ENCODE assay signal across 12 cellular contexts in the genomic region with DNA sequence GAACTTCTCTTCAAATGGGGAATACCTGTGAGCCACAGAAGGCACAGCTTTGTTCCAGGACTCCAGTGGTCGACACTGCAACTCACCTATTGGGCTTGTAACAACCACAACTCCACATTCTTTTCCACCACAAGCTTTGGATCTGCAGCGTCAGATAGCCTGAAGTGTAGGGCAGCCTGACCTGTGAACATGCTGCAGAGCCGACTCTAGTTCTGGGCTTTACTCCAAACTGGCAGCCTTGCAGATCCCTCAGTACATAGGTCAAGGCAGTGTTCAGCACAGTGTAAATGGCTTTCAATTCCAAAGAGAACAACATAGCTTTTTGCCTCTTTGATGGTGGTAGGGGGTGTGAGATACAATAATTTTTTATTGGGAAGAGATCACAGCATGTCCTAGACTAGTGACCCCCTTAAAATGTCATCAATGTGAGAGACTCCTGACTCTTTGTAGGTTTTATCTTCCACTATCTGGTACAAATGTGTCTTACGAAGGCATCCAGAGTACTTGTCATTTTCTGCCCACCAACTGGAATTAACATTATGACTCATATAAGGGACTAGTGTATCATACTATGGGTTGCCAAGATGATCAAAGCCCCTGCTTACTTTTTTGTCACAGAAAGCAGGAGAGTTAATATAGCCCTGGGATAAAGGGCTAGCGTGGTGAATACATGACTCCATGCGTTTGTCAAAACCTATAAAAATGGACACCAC.
DNase-seq lines count a peak whose midpoint lies in the region; ATAC-seq and TF ChIP-seq lines count a peak whose summit lies in the region.
"Had no signal": no experiment of that assay in that cellular context is flagged by ENCODE, and none has a peak within 500 bp of the region (broad histone marks: within the 10 kb centered on the region; RNA-seq: fewer than 3 reads in every experiment).

No MANE protein-coding gene starts in this region.

- no peaks in the 10 kb centered on the region for H3K4me1 Mint-ChIP-seq in glutamatergic neuron (ENCODE audit: low read depth, unreplicated experiment)
- no peaks in the 10 kb centered on the region for H3K4me1 Mint-ChIP-seq in WTC11
- H3K4me1 Mint-ChIP-seq: immature natural killer cell had no signal

- H3K27ac Mint-ChIP-seq in glutamatergic neuron (ENCODE audit: unreplicated experiment) = no peak overlapping the region
- H3K27ac Mint-ChIP-seq in WTC11 = no peak overlapping the region
- H3K27ac Mint-ChIP-seq: immature natural killer cell had no signal

- POLR2A ChIA-PET in WTC11 (lab: Charles Lee) = no interaction called here

- peaks cover 3% of the 10 kb centered on the region for H3K27me3 Mint-ChIP-seq in glutamatergic neuron (ENCODE audit: unreplicated experiment)
- no peaks in the 10 kb centered on the region; the same call in 1 of the 2 replicates for H3K27me3 Mint-ChIP-seq in WTC11 (ENCODE audit: low read depth)

- no peaks in the 10 kb centered on the region for H3K9me3 Mint-ChIP-seq in glutamatergic neuron (ENCODE audit: unreplicated experiment)
- peaks cover 34% of the 10 kb centered on the region for H3K9me3 Mint-ChIP-seq in WTC11

- TF ChIP-seq CTCF in retinal pigment epithelial cell (conservative IDR thresholded peaks at IDR 0.05; ENCODE audit: low read depth, low read length) (no peak), glutamatergic neuron (IDR thresholded peaks at IDR 0.05; ENCODE audit: partially characterized antibody, unreplicated experiment) (no peak), WTC11 (IDR thresholded peaks at IDR 0.05) (no peak)

- ATAC-seq in WTC11 = no peak

- DNase-seq in Daoy (ENCODE audit: low read depth) (peak; percentile 80), T1000 (lab: John Stamatoyannopoulos, UW) (peak; percentile 12), cardiac septum (ENCODE audit: low spot score) (peak; percentile 80), retinal pigment epithelial cell (ENCODE audit: low read depth) (peak; percentile 89), amniotic stem cell (lab: John Stamatoyannopoulos, UW) (no peak), glutamatergic neuron (no peak), WTC11 (ENCODE audit: low spot score) (no peak)
- no peak for DNase-seq in stimulated activated CD4-positive, alpha-beta T cell treated with anti-CD3 and anti-CD28 coated beads, Interleukin-2, amount 100 ng/mL, for 24 hours
- DNase-seq: activated CD4-positive, alpha-beta T cell treated with anti-CD3 and anti-CD28 coated beads for 48 hours; central memory CD4-positive, alpha-beta T cell; immature natural killer cell; stimulated activated CD4-positive, alpha-beta T cell treated with anti-CD3 and anti-CD28 coated beads, Interleukin-15, amount 100 ng/mL, for 24 hours had no signal

- H3K36me3 Mint-ChIP-seq in glutamatergic neuron (ENCODE audit: unreplicated experiment) (peaks cover 4% of the 10 kb centered on the region), WTC11 (peaks cover 9% of the 10 kb centered on the region)
- H3K36me3 Mint-ChIP-seq: immature natural killer cell had no signal

- H3K4me3 ChIP-seq in retinal pigment epithelial cell (ENCODE audit: low read length) = no peak overlapping the region

- CTCF ChIA-PET in WTC11 (lab: Charles Lee) = no interaction called here

- H3K4me3 Mint-ChIP-seq in glutamatergic neuron (ENCODE audit: unreplicated experiment) (no peak overlapping the region), WTC11 (no peak overlapping the region)
- H3K4me3 Mint-ChIP-seq: immature natural killer cell had no signal

- intact Hi-C loops in cardiac septum (cut with DNase I) = loop anchor here (1.0 kb wide), 1 partner anchor 28 kb away; no protein-coding TSS in a partner anchor

TF ChIP-seq in WTC11, 78 proteins besides CTCF, POLR2A, EP300 and RAD21:
- no peak for TF ChIP-seq CBFB (CRISPR knock-in tag; IDR thresholded peaks at IDR 0.05; ENCODE audit: low read depth)
- TF ChIP-seq IRF2 (CRISPR knock-in tag; IDR thresholded peaks at IDR 0.05; ENCODE audit: borderline replicate concordance, low read depth) = no peak
- TF ChIP-seq, protein P1, sequence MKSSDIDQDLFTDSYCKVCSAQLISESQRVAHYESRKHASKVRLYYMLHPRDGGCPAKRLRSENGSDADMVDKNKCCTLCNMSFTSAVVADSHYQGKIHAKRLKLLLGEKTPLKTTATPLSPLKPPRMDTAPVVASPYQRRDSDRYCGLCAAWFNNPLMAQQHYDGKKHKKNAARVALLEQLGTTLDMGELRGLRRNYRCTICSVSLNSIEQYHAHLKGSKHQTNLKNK (CRISPR knock-in tag; IDR thresholded peaks at IDR 0.05) = no peak

Comparison
In these comparisons a context has a peak if more than half of its experiments do, and no peak if none do; other contexts are left out.
1. DNase-seq: peak in Daoy (single experiment), T1000 (single experiment), cardiac septum (single experiment) and retinal pigment epithelial cell (single experiment); none in amniotic stem cell (single experiment), stimulated activated CD4-positive, alpha-beta T cell treated with anti-CD3 and anti-CD28 coated beads, Interleukin-2, amount 100 ng/mL, for 24 hours (0 of 2), glutamatergic neuron (single experiment) and WTC11 (single experiment).